ENCODE assay signal across 1 cellular context in the genomic region with DNA sequence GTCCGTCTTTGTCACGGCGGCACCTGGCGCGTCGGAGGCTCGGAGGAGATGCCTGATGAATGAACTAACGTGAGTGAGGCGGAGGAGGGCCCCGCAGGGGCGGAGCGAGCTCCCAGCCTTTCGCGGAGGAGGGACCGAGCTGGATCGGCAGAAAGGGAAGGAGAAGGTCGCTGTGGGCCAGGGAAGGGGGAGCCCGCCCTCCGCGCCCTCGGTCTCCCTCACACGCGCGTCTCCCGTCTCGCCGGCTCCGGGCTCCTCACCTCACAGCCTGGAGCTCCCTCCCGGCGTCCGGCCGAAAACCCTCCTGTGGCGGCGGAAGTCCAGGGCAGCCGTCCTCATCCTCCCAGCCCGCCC.
TF ChIP-seq lines count a peak whose summit lies in the region.

No MANE protein-coding gene starts in this region.

TF ChIP-seq in GM12878, 131 proteins besides CTCF, POLR2A, EP300 and RAD21 (continued from another document):
- no peak for TF ChIP-seq E4F1 (IDR thresholded peaks at IDR 0.05; ENCODE audit: borderline replicate concordance, partially characterized antibody)
- TF ChIP-seq, protein P1, sequence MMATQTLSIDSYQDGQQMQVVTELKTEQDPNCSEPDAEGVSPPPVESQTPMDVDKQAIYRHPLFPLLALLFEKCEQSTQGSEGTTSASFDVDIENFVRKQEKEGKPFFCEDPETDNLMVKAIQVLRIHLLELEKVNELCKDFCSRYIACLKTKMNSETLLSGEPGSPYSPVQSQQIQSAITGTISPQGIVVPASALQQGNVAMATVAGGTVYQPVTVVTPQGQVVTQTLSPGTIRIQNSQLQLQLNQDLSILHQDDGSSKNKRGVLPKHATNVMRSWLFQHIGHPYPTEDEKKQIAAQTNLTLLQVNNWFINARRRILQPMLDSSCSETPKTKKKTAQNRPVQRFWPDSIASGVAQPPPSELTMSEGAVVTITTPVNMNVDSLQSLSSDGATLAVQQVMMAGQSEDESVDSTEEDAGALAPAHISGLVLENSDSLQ (IDR thresholded peaks at IDR 0.05) = 0 out of 2 replicates have a peak, but pooled peaks have one; percentile 33
- TF ChIP-seq POLR2AphosphoS5 (IDR thresholded peaks at IDR 0.05; ENCODE audit: low read length) = peak; percentile 48; the same call in 1 of the 2 replicates
- TF ChIP-seq TARDBP (IDR thresholded peaks at IDR 0.05; ENCODE audit: borderline replicate concordance) = no peak
- no peak for TF ChIP-seq NRF1 (conservative IDR thresholded peaks at IDR 0.05; ENCODE audit: low read depth, low read length)
- TF ChIP-seq LARP7 (IDR thresholded peaks at IDR 0.05) = 0 out of 2 replicates have a peak, but pooled peaks have one; percentile 38
- peak; percentile 27; the same call in 1 of the 2 replicates for TF ChIP-seq SIN3A (IDR thresholded peaks at IDR 0.05; ENCODE audit: low read depth, low read length)
- peak; percentile 17 to 29; a peak in 2 of 4 replicates for TF ChIP-seq BHLHE40 (IDR thresholded peaks at IDR 0.05; ENCODE audit: borderline replicate concordance in 1 of 2, low read depth in 2 of 2, low read length in 1 of 2)
- TF ChIP-seq NBN (IDR thresholded peaks at IDR 0.05) = no peak; the same call in 1 of the 2 replicates
- TF ChIP-seq SP1 (IDR thresholded peaks at IDR 0.05; ENCODE audit: low read depth, low read length) = no peak
